8 cellular contexts compared by ENCODE assay signal in genomic region chr19:12610540-12611360, GRCh38. TPM values are rescaled to one million over a fixed set of nuclear protein-coding genes. Genes with fewer than 3 reads are reported as not detected.
DNase-seq lines count a peak whose midpoint lies in the region; ATAC-seq and TF ChIP-seq lines count a peak whose summit lies in the region.

Gene ZNF490 (minus strand): TSS chr19:12610813. CDS start chr19:12610680, 133 bp downstream.
Gene ZNF791 (plus strand): TSS chr19:12610920. CDS start chr19:12611080, 160 bp downstream.

- no peaks in the 10 kb centered on the region for H3K9me3 ChIP-seq in smooth muscle cell (replicated peaks; ENCODE audit: low read depth)

- H3K4me1 ChIP-seq in smooth muscle cell (ENCODE audit: low read depth): peaks cover 11% of the 10 kb centered on the region

- peaks cover 23% of the 10 kb centered on the region for H4K20me1 ChIP-seq in smooth muscle cell (ENCODE audit: low read depth)

- H3K27me3 ChIP-seq in smooth muscle cell (ENCODE audit: low read depth): no peaks in the 10 kb centered on the region

- under 1% methylated on average over 54 of the region's 61 CpGs for WGBS in smooth muscle cell (ENCODE audit: low lambda C conversion rate)

- ATAC-seq in GM19023 (IDR thresholded peaks at IDR 0.05; ENCODE audit: unreplicated experiment): peak; percentile 77
- ATAC-seq in HG03280 (IDR thresholded peaks at IDR 0.05; ENCODE audit: unreplicated experiment): peak; percentile 86
- peak; percentile 80 for ATAC-seq in activated B cell treated with CpG ODN at 0.5 μM for 24 hours (ENCODE audit: low read depth)

- H3K9me3 Mint-ChIP-seq in activated B cell treated with CpG ODN at 0.5 μM for 24 hours (no peaks in the 10 kb centered on the region), immature natural killer cell (no peaks in the 10 kb centered on the region)

- peak within 1 kb of the TSS; percentile 97 for H3K9ac ChIP-seq in smooth muscle cell (ENCODE audit: low read depth)

- DNase-seq in AG08396 (ENCODE audit: low spot score) (peak; percentile 98), NCI-H345 treated with DMSO at 0.1 percent for 48 hours (lab: John Stamatoyannopoulos, UW; ENCODE audit: unreplicated experiment) (peak; percentile 49), activated B cell treated with CpG ODN at 0.5 μM for 24 hours (peak; percentile 89), caudate nucleus (lab: John Stamatoyannopoulos, UW) (peak; percentile 61 to 99 (median 96)), immature natural killer cell (peak; percentile 96), smooth muscle cell (lab: John Stamatoyannopoulos, UW; ENCODE audit: unreplicated experiment) (peak; percentile 81)

- H2AFZ ChIP-seq in smooth muscle cell (ENCODE audit: low read depth): peak within 1 kb of the TSS; percentile 80

- H3F3A ChIP-seq in smooth muscle cell (ENCODE audit: low read depth): no peaks in the 10 kb centered on the region

- H3K4me3 Mint-ChIP-seq in activated B cell treated with CpG ODN at 0.5 μM for 24 hours (peak within 1 kb of the TSS; percentile 100), immature natural killer cell (peak within 1 kb of the TSS; percentile 99 to 100 (median 100))

- peak within 1 kb of the TSS; percentile 100 for H3K27ac Mint-ChIP-seq in activated B cell treated with CpG ODN at 0.5 μM for 24 hours
- H3K27ac Mint-ChIP-seq in immature natural killer cell: peak within 1 kb of the TSS; percentile 99 to 100 (median 100)

- H3K27ac ChIP-seq in caudate nucleus (ENCODE audit: low read depth, low read length) (peak within 1 kb of the TSS; percentile 90), smooth muscle cell (ENCODE audit: low read depth) (peak within 1 kb of the TSS; percentile 96)

- CTCF ChIA-PET in activated B cell treated with CpG ODN at 0.5 μM for 24 hours (lab: Charles Lee): interaction anchor here (0.6 to 1.5 kb wide), 5 partner anchors 29 to 355 kb away, joined by 3 to 5 read pairs (median 3); no protein-coding TSS in a partner anchor

- intact Hi-C loops in activated B cell treated with CpG ODN at 0.5 μM for 24 hours (cut with micrococcal nuclease): loop anchor here (1.0 to 5.0 kb wide), 7 partner anchors 36 to 873 kb away; partner anchors contain the start of genes JUNB, MAN2B1, TNPO2 and WDR83

- POLR2A ChIA-PET in activated B cell treated with CpG ODN at 0.5 μM for 24 hours (lab: Charles Lee): interaction anchor here (0.6 to 4.7 kb wide), 19 partner anchors 9 to 1038 kb away, joined by 3 to 74 read pairs (median 4); partner anchors contain the start of genes DHPS, JUNB, MAN2B1 and WDR83

- peaks cover 66% of the 10 kb centered on the region for H3K4me1 Mint-ChIP-seq in activated B cell treated with CpG ODN at 0.5 μM for 24 hours
- peaks cover 45 to 51% of the 10 kb centered on the region in 2 donors for H3K4me1 Mint-ChIP-seq in immature natural killer cell

- no peaks in the 10 kb centered on the region for H3K36me3 ChIP-seq in smooth muscle cell (ENCODE audit: low read depth)

- H3K27me3 Mint-ChIP-seq in activated B cell treated with CpG ODN at 0.5 μM for 24 hours (no peaks in the 10 kb centered on the region), immature natural killer cell (ENCODE audit: low read depth in 3 of 3) (peaks cover 0 to 14% (median 13%) of the 10 kb centered on the region in 3 donors)

- H3K79me2 ChIP-seq in smooth muscle cell (ENCODE audit: low read depth): peaks cover 62% of the 10 kb centered on the region

- H3K36me3 Mint-ChIP-seq in activated B cell treated with CpG ODN at 0.5 μM for 24 hours (ENCODE audit: low read depth) (peaks cover 30% of the 10 kb centered on the region), immature natural killer cell (peaks cover 0 to 5% (median 3%) of the 10 kb centered on the region in 3 donors)

- TF ChIP-seq CTCF in activated B cell treated with CpG ODN at 0.5 μM for 24 hours (IDR thresholded peaks at IDR 0.05): no peak
- TF ChIP-seq CTCF in smooth muscle cell (IDR thresholded peaks at IDR 0.05; ENCODE audit: borderline replicate concordance, insufficient read depth, poor library complexity, severe bottlenecking): no peak

- peak within 1 kb of the TSS; percentile 92 for H3K4me3 ChIP-seq in smooth muscle cell

- H3K4me2 ChIP-seq in smooth muscle cell: peak within 1 kb of the TSS; percentile 98

RNA-seq across cellular contexts. Expression of gene ZNF490, which starts in this region (rescaled TPM):
- total RNA-seq in activated B cell treated with CpG ODN at 0.5 μM for 24 hours: 15.6 TPM in 2 replicates
- polyA plus RNA-seq in immature natural killer cell: 1 to 10 TPM; 3.1 to 8.2 (median 3.5) TPM
- 3.8 and 7.1 TPM in 2 replicates for total RNA-seq in smooth muscle cell
- 1.1 and 1.4 TPM in 2 replicates for polyA plus RNA-seq in smooth muscle cell

RNA-seq across cellular contexts. Expression of gene ZNF791, which starts in this region (rescaled TPM):
- 37.5 and 46.1 TPM in 2 replicates for total RNA-seq in activated B cell treated with CpG ODN at 0.5 μM for 24 hours
- 10 to 100 TPM; 10.9 to 21.3 (median 12.9) TPM for polyA plus RNA-seq in immature natural killer cell
- total RNA-seq in smooth muscle cell: 17.4 and 25.9 TPM in 2 replicates
- polyA plus RNA-seq in smooth muscle cell: 15.3 and 20.6 TPM in 2 replicates

Comparison
In these comparisons a context has a peak if more than half of its experiments do, and no peak if none do; other contexts are left out.
1. Peak in every context shown above with its lines: DNase-seq, ATAC-seq, H3K4me3 ChIP-seq and H3K27ac ChIP-seq.